31 cellular contexts compared by ENCODE assay signal in genomic region chr12:23108957-23109356, GRCh38.
"Had no signal": no experiment of that assay in that cellular context is flagged by ENCODE, and none has a peak within 500 bp of the region (broad histone marks: within the 10 kb centered on the region; RNA-seq: fewer than 3 reads in every experiment).

No MANE protein-coding gene starts in this region.

- DNase-seq: activated CD4-positive, alpha-beta memory T cell treated with anti-CD3 and anti-CD28 coated beads for 36 hours; activated CD4-positive, alpha-beta T cell treated with anti-CD3 and anti-CD28 coated beads for 36 hours; activated CD4-positive, alpha-beta T cell treated with anti-CD3 and anti-CD28 coated beads, Interleukin-2, amount 10 ng/mL, durations not matched to agents 24 days and 14 days; activated CD4-positive, CD25-positive, alpha-beta regulatory T cell; activated CD4-positive, CD25-positive, alpha-beta regulatory T cell treated with anti-CD3 and anti-CD28 coated beads, Interleukin-2, amount 50 U/mL, for 72 hours; activated CD8-positive, alpha-beta memory T cell treated with anti-CD3 and anti-CD28 coated beads, Interleukin-2, amount 10 ng/mL, durations not matched to agents 7 days and 5 days; activated CD8-positive, alpha-beta memory T cell treated with anti-CD3 and anti-CD28 coated beads, Interleukin-2, amount 50 U/mL, for 4 hours; activated CD8-positive, alpha-beta T cell treated with anti-CD3 and anti-CD28 coated beads, Interleukin-2, amount 10 ng/mL, durations not matched to agents 7 days and 5 days; activated effector memory CD4-positive, alpha-beta T cell treated with anti-CD3 and anti-CD28 coated beads, Interleukin-2, amount 50 U/mL, for 16 hours; activated naive CD4-positive, alpha-beta T cell treated with anti-CD3 and anti-CD28 coated beads for 36 hours; activated naive CD8-positive, alpha-beta T cell treated with anti-CD3 and anti-CD28 coated beads for 36 hours; activated naive CD8-positive, alpha-beta T cell treated with anti-CD3 and anti-CD28 coated beads, Interleukin-2, amount 50 U/mL, for 24 hours; activated T-cell treated with anti-CD3 and anti-CD28 coated beads, Interleukin-2, amount 50 U/mL, for 1 hour; activated T-cell treated with anti-CD3 and anti-CD28 coated beads, Interleukin-2, amount 50 U/mL, for 48 hours; adrenal gland; amygdala; aorta; body of pancreas; caudate nucleus; cortex of kidney; dermis blood vessel endothelial cell; effector memory CD8-positive, alpha-beta T cell; esophagus squamous epithelium; foreskin melanocyte; heart right ventricle; T-helper 1 cell; T-helper 17 cell; T1000 had no signal

- H3K27ac ChIP-seq: adrenal gland, body of pancreas, epithelial cell of prostate, esophagus squamous epithelium, gastroesophageal sphincter, heart right ventricle had no signal

- H3K36me3 ChIP-seq: adrenal gland, esophagus squamous epithelium, gastroesophageal sphincter, heart right ventricle had no signal

- H3K27me3 ChIP-seq: adrenal gland, body of pancreas, esophagus squamous epithelium, gastroesophageal sphincter, heart right ventricle had no signal

- ATAC-seq: activated CD4-positive, alpha-beta T cell treated with anti-CD3 and anti-CD28 coated beads for 36 hours; activated CD8-positive, alpha-beta memory T cell treated with anti-CD3 and anti-CD28 coated beads, Interleukin-2, amount 10 ng/mL, durations not matched to agents 7 days and 5 days; activated CD8-positive, alpha-beta T cell treated with anti-CD3 and anti-CD28 coated beads, Interleukin-2, amount 10 ng/mL, durations not matched to agents 7 days and 5 days; activated naive CD8-positive, alpha-beta T cell treated with anti-CD3 and anti-CD28 coated beads, Interleukin-2, amount 50 U/mL, for 24 hours; body of pancreas; effector memory CD8-positive, alpha-beta T cell; gastroesophageal sphincter; heart right ventricle; T-helper 17 cell had no signal

- FAIRE-seq: colon had no signal

- H3K4me3 ChIP-seq: adrenal gland, body of pancreas, esophagus squamous epithelium, gastroesophageal sphincter, heart right ventricle had no signal

- H3K4me1 ChIP-seq: adrenal gland, body of pancreas, esophagus squamous epithelium, gastroesophageal sphincter, heart right ventricle had no signal

- H3K9me3 ChIP-seq: adrenal gland, body of pancreas, esophagus squamous epithelium, gastroesophageal sphincter, heart right ventricle had no signal
